ENCODE assay signal across 8 cellular contexts in the genomic region with DNA sequence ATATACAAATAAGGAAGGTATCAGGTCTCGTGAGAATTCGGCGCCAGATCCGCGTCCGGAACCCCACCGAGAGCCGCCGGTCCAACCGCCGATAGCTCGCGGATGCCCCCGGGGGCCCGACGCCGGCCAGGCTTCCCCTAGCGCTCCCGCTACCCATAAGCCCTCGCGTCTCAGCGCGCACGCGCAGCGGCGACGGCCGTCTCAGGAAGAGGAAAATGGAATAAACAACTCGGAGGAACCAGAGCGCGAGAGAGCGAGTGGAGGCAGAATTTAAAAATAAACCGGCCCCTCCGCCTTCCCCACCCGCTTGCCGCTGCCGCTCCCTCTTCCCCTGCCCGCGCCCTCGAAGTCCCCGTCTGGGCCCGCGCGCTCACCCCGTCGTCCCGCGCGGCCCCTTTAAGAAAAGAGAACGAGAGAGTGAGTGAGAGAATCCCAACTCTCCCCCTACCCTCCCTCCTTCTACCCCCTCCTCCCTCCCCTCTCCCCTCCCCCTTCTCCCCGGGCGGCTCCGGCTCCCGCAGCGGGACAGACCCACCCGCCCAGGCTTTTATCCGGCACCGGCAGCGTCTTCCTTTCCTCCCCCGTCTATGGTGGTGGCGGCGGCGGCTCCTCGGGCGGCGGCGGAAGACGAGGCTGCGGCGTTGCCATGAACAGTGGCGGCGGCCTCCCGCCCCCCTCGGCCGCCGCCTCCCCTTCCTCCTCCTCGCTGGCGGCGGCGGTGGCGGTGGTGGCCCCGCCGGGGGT. TPM values are rescaled to one million over a fixed set of nuclear protein-coding genes. Genes with fewer than 3 reads are reported as not detected.
DNase-seq lines count a peak whose midpoint lies in the region; ATAC-seq and TF ChIP-seq lines count a peak whose summit lies in the region.

A gene with protein sequence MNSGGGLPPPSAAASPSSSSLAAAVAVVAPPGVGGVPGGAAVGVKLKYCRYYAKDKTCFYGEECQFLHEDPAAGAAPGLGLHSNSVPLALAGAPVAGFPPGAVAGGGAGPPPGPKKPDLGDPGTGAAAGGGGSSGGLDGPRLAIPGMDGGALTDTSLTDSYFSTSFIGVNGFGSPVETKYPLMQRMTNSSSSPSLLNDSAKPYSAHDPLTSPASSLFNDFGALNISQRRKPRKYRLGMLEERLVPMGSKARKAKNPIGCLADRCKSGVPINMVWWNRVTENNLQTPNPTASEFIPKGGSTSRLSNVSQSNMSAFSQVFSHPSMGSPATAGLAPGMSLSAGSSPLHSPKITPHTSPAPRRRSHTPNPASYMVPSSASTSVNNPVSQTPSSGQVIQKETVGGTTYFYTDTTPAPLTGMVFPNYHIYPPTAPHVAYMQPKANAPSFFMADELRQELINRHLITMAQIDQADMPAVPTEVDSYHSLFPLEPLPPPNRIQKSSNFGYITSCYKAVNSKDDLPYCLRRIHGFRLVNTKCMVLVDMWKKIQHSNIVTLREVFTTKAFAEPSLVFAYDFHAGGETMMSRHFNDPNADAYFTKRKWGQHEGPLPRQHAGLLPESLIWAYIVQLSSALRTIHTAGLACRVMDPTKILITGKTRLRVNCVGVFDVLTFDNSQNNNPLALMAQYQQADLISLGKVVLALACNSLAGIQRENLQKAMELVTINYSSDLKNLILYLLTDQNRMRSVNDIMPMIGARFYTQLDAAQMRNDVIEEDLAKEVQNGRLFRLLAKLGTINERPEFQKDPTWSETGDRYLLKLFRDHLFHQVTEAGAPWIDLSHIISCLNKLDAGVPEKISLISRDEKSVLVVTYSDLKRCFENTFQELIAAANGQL (plus strand): TSS at position 534 of the 744 bp plus-strand sequence. CDS start 113 bp downstream, at position 647.

- peak within 1 kb of the TSS; percentile 95 for H3K9ac ChIP-seq in smooth muscle cell (ENCODE audit: low read depth)

- H3K4me3 ChIP-seq in WERI-Rb-1 (ENCODE audit: low read depth, low read length), result peak within 1 kb of the TSS; percentile 75
- peak within 1 kb of the TSS; percentile 87 to 99 (median 99) for H3K4me3 ChIP-seq in breast epithelium
- peak within 1 kb of the TSS; percentile 88 for H3K4me3 ChIP-seq in smooth muscle cell

- H3K27me3 ChIP-seq in WERI-Rb-1 (ENCODE audit: insufficient read depth, low read depth, severe bottlenecking) (no peaks in the 10 kb centered on the region), breast epithelium (no peaks in the 10 kb centered on the region), smooth muscle cell (ENCODE audit: low read depth) (no peaks in the 10 kb centered on the region)

- TF ChIP-seq CTCF in WERI-Rb-1 (IDR thresholded peaks at IDR 0.05; ENCODE audit: low read depth, low read length) (peak; percentile 19; the same call in 1 of the 2 replicates), breast epithelium (IDR thresholded peaks at IDR 0.05) (no peak), smooth muscle cell (IDR thresholded peaks at IDR 0.05; ENCODE audit: borderline replicate concordance, insufficient read depth, poor library complexity, severe bottlenecking) (no peak)

- peaks cover 47% of the 10 kb centered on the region for H3K79me2 ChIP-seq in smooth muscle cell (ENCODE audit: low read depth)

- peak; percentile 28 for ATAC-seq in GM18519 (IDR thresholded peaks at IDR 0.05; ENCODE audit: low FRiP score, unreplicated experiment)
- peak; percentile 60 for ATAC-seq in HG03045 (IDR thresholded peaks at IDR 0.05; ENCODE audit: unreplicated experiment)

- H3K27ac ChIP-seq in WERI-Rb-1 (peak within 1 kb of the TSS; percentile 99), breast epithelium (peak within 1 kb of the TSS; percentile 99 to 100), smooth muscle cell (ENCODE audit: low read depth) (peak within 1 kb of the TSS; percentile 95)

- peaks cover 0 to under 1% of the 10 kb centered on the region in 2 donors for H3K4me1 ChIP-seq in breast epithelium
- H3K4me1 ChIP-seq in smooth muscle cell (ENCODE audit: low read depth), result peaks cover 26% of the 10 kb centered on the region

- peak within 1 kb of the TSS; percentile 80 for H2AFZ ChIP-seq in smooth muscle cell (ENCODE audit: low read depth)

- TF ChIP-seq POLR2A in breast epithelium (IDR thresholded peaks at IDR 0.05), result no peak

- H3K9me3 ChIP-seq in WERI-Rb-1 (ENCODE audit: severe bottlenecking) (no peaks in the 10 kb centered on the region), breast epithelium (no peaks in the 10 kb centered on the region), smooth muscle cell (replicated peaks; ENCODE audit: low read depth) (no peaks in the 10 kb centered on the region)

- H3K4me2 ChIP-seq in smooth muscle cell, result peak within 1 kb of the TSS; percentile 99

- H3K36me3 ChIP-seq in WERI-Rb-1 (peaks cover 8% of the 10 kb centered on the region; the same call in 1 of the 2 replicates), breast epithelium (no peaks in the 10 kb centered on the region), smooth muscle cell (ENCODE audit: low read depth) (no peaks in the 10 kb centered on the region)

- H4K20me1 ChIP-seq in smooth muscle cell (ENCODE audit: low read depth), result peaks cover 37% of the 10 kb centered on the region

- intact Hi-C loops in breast epithelium (cut with DNase I; ENCODE audit: low total_unique reads), result no loop called here

- peaks cover 6% of the 10 kb centered on the region for H3F3A ChIP-seq in smooth muscle cell (ENCODE audit: low read depth)

- peak; percentile 68 for DNase-seq in A172 (ENCODE audit: low spot score)
- DNase-seq in NCI-H2196 treated with DMSO at 0.1 percent for 48 hours (lab: John Stamatoyannopoulos, UW; ENCODE audit: unreplicated experiment), result peak; percentile 54
- peak; percentile 97 for DNase-seq in WERI-Rb-1
- DNase-seq in breast epithelium (ENCODE audit: low spot score in 2 of 2), result peak; percentile 90 to 91
- DNase-seq in iPS-NIHi11 (ENCODE audit: low spot score), result peak; percentile 87
- DNase-seq in smooth muscle cell (lab: John Stamatoyannopoulos, UW; ENCODE audit: unreplicated experiment), result peak; percentile 69

- WGBS in smooth muscle cell (ENCODE audit: low lambda C conversion rate), result under 1% methylated on average over 39 of the region's 84 CpGs

RNA-seq across cellular contexts. Expression of the gene that starts here (rescaled TPM):
- 8.6 and 10.7 TPM in 2 replicates for total RNA-seq in A172 (2014; rRNA removed; shearing (Covaris generic))
- 10 to 100 TPM; 39.0 to 75.2 (median 50.8) TPM for total RNA-seq in breast epithelium
- total RNA-seq in smooth muscle cell, result 24.8 and 28.2 TPM in 2 replicates
- 2.9 and 5.5 TPM in 2 replicates for polyA plus RNA-seq in smooth muscle cell

Comparison
In these comparisons a context has a peak if more than half of its experiments do, and no peak if none do; other contexts are left out.
1. Peak in every context shown above with its lines: DNase-seq, ATAC-seq, H3K4me3 ChIP-seq and H3K27ac ChIP-seq.